In the genomic region with DNA sequence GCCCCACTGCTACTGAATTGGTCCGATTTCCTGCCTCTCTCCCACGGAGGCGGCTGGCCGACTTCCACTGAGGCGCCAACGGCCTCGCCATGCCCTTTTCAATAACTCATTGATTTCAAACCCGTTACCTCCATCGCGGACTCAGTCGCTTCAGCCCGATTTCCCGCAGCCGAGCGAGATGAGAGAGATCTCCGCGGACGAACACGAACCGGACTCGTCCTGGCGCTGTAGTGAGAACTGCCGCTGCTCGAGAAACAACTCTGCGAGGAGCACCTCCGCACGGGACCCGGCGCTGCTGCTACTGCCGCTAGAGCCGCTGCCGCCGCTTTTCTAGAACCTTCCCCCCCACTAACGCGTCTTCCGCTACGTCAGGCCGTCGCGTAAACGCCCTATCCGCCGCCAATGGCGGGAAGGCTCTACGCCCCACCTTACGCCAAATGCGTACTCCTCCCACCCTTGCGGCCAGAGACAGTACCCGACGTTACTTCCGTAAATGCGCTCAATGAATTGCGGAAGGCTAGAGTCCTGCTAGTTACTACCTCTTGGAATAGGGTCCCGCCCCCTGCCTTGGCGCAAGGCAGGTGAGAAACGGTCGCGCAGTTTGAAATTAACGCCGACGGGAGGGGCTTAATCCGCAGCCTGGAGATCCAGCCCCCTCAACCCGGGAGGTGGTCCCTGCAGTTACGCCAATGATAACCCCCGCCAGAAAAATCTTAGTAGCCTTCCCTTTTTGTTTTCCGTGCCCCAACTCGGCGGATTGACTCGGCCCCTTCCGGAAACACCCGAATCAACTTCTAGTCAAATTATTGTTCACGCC, we compare ENCODE assay signal across 8 cellular contexts. TPM values are rescaled to one million over a fixed set of nuclear protein-coding genes. Genes with fewer than 3 reads are reported as not detected.
DNase-seq lines count a peak whose midpoint lies in the region; ATAC-seq lines count a peak whose summit lies in the region.

A gene (minus strand): TSS at position 303 of the 817 bp plus-strand sequence. CDS start 169 bp downstream, at position 134.

- peaks cover 15% of the 10 kb centered on the region for H3K36me3 Mint-ChIP-seq in IgD-negative memory B cell

- ATAC-seq in GM21529 (IDR thresholded peaks at IDR 0.05; ENCODE audit: unreplicated experiment): peak; percentile 55

- H3K27ac Mint-ChIP-seq in IgD-negative memory B cell: peak within 1 kb of the TSS; percentile 99 to 100 (median 100)

- DNase-seq in DMS 273 treated with DMSO at 0.1 percent for 48 hours (lab: John Stamatoyannopoulos, UW) (peak; percentile 99), OCI-M2 (lab: John Stamatoyannopoulos, UW; ENCODE audit: unreplicated experiment) (peak; percentile 86), activated T-cell treated with anti-CD3 and anti-CD28 coated beads for 4 hours (peak; percentile 99), epidermal melanocyte (ENCODE audit: insufficient read length, low spot score) (peak; percentile 48), middle frontal gyrus (ENCODE audit: extremely low spot score, low spot score) (peak; percentile 97)
- peak; percentile 90 to 96 for DNase-seq in stimulated activated CD8-positive, alpha-beta memory T cell treated with anti-CD3 and anti-CD28 coated beads, Interleukin-2, amount 100 ng/mL, for 48 hours (ENCODE audit: low read depth in 2 of 2)

- H3K9me3 Mint-ChIP-seq in IgD-negative memory B cell: peaks cover 0 to 2% (median 0%) of the 10 kb centered on the region in 3 donors

- H3K4me1 Mint-ChIP-seq in IgD-negative memory B cell: peaks cover 44 to 63% (median 46%) of the 10 kb centered on the region in 3 donors

- no peaks in the 10 kb centered on the region for H3K27me3 Mint-ChIP-seq in IgD-negative memory B cell

- H3K4me3 Mint-ChIP-seq in IgD-negative memory B cell: peak within 1 kb of the TSS; percentile 98 to 100 (median 99)

RNA-seq across cellular contexts. Expression of the gene that starts here (rescaled TPM):
- 708 TPM for polyA plus RNA-seq in IgD-negative memory B cell

Comparison
In these comparisons a context has a peak if more than half of its experiments do, and no peak if none do; other contexts are left out.
1. Peak in every context shown above with its lines: DNase-seq and ATAC-seq.
2. DNase-seq: peak in every context shown above with its lines; median percentile 99 in DMS 273 treated with DMSO at 0.1 percent for 48 hours; 99 in activated T-cell treated with anti-CD3 and anti-CD28 coated beads for 4 hours; 97 in middle frontal gyrus; 93 in stimulated activated CD8-positive, alpha-beta memory T cell treated with anti-CD3 and anti-CD28 coated beads, Interleukin-2, amount 100 ng/mL, for 48 hours; 86 in OCI-M2; 48 in epidermal melanocyte.